In genomic region chr7:28926871-28927597, GRCh38 we compare ENCODE assay signal across 8 cellular contexts. TPM values are rescaled to one million over a fixed set of nuclear protein-coding genes. Genes with fewer than 3 reads are reported as not detected.
DNase-seq lines count a peak whose midpoint lies in the region; ATAC-seq, FAIRE-seq and TF ChIP-seq lines count a peak whose summit lies in the region.

No MANE protein-coding gene starts in this region.

- no peaks in the 10 kb centered on the region for H3K36me3 ChIP-seq in HAP-1 (replicated peaks)
- no peaks in the 10 kb centered on the region for H3K36me3 ChIP-seq in Loucy (ENCODE audit: insufficient read depth, low read length)
- H3K36me3 ChIP-seq in RWPE2 (ENCODE audit: low read depth): no peaks in the 10 kb centered on the region
- no peaks in the 10 kb centered on the region for H3K36me3 ChIP-seq in neuron (ENCODE audit: insufficient read depth, low read length)
- H3K36me3 ChIP-seq in tibial nerve: no peaks in the 10 kb centered on the region

- H3K9me3 ChIP-seq in HAP-1 (0 out of 2 replicates have a peak, but pooled peaks cover 3% of the 10 kb centered on the region), Loucy (ENCODE audit: insufficient read depth, low read depth, low read length) (no peaks in the 10 kb centered on the region), RWPE2 (ENCODE audit: severe bottlenecking) (no peaks in the 10 kb centered on the region), neuron (ENCODE audit: low read length) (no peaks in the 10 kb centered on the region), tibial nerve (no peaks in the 10 kb centered on the region)

- H3K9me2 ChIP-seq in Loucy (replicated peaks; ENCODE audit: low read depth, low read length): no peaks in the 10 kb centered on the region

- TF ChIP-seq CTCF in Loucy (conservative IDR thresholded peaks at IDR 0.05; ENCODE audit: low read length): peak; percentile 92
- peak; percentile 87 for TF ChIP-seq CTCF in RWPE2 (IDR thresholded peaks at IDR 0.05; ENCODE audit: poor library complexity, severe bottlenecking)
- peak; percentile 73 to 86 (median 80) for TF ChIP-seq CTCF in tibial nerve (IDR thresholded peaks at IDR 0.05)

- peak overlapping the region; percentile 73 for H3K9ac ChIP-seq in Loucy (ENCODE audit: low read depth, low read length, poor library complexity, severe bottlenecking)

- FAIRE-seq in G401.6 (lab: Jason Lieb, UNC) (peak; percentile 83), frontal cortex (lab: Jason Lieb, UNC) (peak; percentile 21)

- H3K27me3 ChIP-seq in HAP-1 (ENCODE audit: low read depth): no peaks in the 10 kb centered on the region
- H3K27me3 ChIP-seq in Loucy (ENCODE audit: insufficient read depth, low read length, poor library complexity, severe bottlenecking): no peaks in the 10 kb centered on the region
- no peaks in the 10 kb centered on the region for H3K27me3 ChIP-seq in RWPE2 (ENCODE audit: insufficient read depth, poor library complexity, severe bottlenecking)
- no peaks in the 10 kb centered on the region for H3K27me3 ChIP-seq in neuron (ENCODE audit: insufficient read depth, low read length)
- H3K27me3 ChIP-seq in tibial nerve: no peaks in the 10 kb centered on the region

- peak; percentile 93 for ATAC-seq in RWPE2 (ENCODE audit: low read depth)

- H3F3A ChIP-seq in Loucy (ENCODE audit: low read depth): no peaks in the 10 kb centered on the region

- WGBS in tibial nerve, 2 donors: 2 to 3% methylated on average over 22 of the region's 22 CpGs

- peak overlapping the region; percentile 81 for H3K4me2 ChIP-seq in Loucy (ENCODE audit: low read depth, low read length, poor library complexity, severe bottlenecking)

- no peaks in the 10 kb centered on the region for H4K20me1 ChIP-seq in Loucy (ENCODE audit: insufficient read depth, low read length, poor library complexity, severe bottlenecking)

- H3K4me1 ChIP-seq in HAP-1 (peaks cover 6% of the 10 kb centered on the region), Loucy (ENCODE audit: insufficient read depth, low read length, poor library complexity, severe bottlenecking) (peaks cover 20% of the 10 kb centered on the region), RWPE2 (ENCODE audit: insufficient read depth, poor library complexity, severe bottlenecking) (peaks cover 3% of the 10 kb centered on the region), neuron (ENCODE audit: insufficient read depth, low read length) (peaks cover 5% of the 10 kb centered on the region), tibial nerve (peaks cover 0 to 27% (median 3%) of the 10 kb centered on the region in 4 donors)

- H3K4me3 ChIP-seq in HAP-1 (peak overlapping the region; percentile 31), Loucy (ENCODE audit: low read length, poor library complexity, severe bottlenecking) (peak overlapping the region; percentile 82), RWPE2 (ENCODE audit: severe bottlenecking) (peak overlapping the region; percentile 34), neuron (ENCODE audit: low read length) (peak overlapping the region; percentile 13), tibial nerve (peak overlapping the region; percentile 25 to 57 (median 42))

- H3K79me2 ChIP-seq in Loucy (ENCODE audit: insufficient read depth, low read length): no peaks in the 10 kb centered on the region

- H3K27ac ChIP-seq in RWPE2 (ENCODE audit: poor library complexity, severe bottlenecking): no peak overlapping the region
- H3K27ac ChIP-seq in tibial nerve: peak overlapping the region in 2 of 4 donors; percentile 28 to 62

- peak in 1 of 2 donors; percentile 57 for TF ChIP-seq EP300 in tibial nerve (IDR thresholded peaks at IDR 0.05)

- in situ Hi-C loops in HAP-1 (cut with MboI; ENCODE audit: low sequenced_read_pairs): loop anchor here (5.0 kb wide), 1 partner anchor 480 kb away; no protein-coding TSS in a partner anchor

- peak; percentile 75 to 93 for DNase-seq in HAP-1 (ENCODE audit: low spot score in 2 of 2)
- DNase-seq in RWPE2 (ENCODE audit: low spot score): no peak
- peak; percentile 17 for DNase-seq in activated gamma-delta T cell treated with anti-CD3 and anti-CD28 coated beads, Interleukin-2, amount 50 U/mL, for 16 hours (ENCODE audit: low read depth)
- DNase-seq in frontal cortex (ENCODE audit: low spot score in 2 of 2): peak; percentile 39 to 69
- peak; percentile 31 to 90 for DNase-seq in tibial nerve (ENCODE audit: low spot score in 2 of 2)

- no peak for TF ChIP-seq POLR2A in tibial nerve (IDR thresholded peaks at IDR 0.05)

- H2AFZ ChIP-seq in Loucy (ENCODE audit: low read length) (peak overlapping the region; percentile 98), neuron (ENCODE audit: low read depth, low read length) (peak overlapping the region; percentile 57)

RNA-seq across cellular contexts. Expression of gene TRIL, which starts 31.1 kb away (rescaled TPM):
- total RNA-seq in frontal cortex: 17.5 TPM
- 1 to 10 TPM; 1.2 to 2.8 (median 2.4) TPM for total RNA-seq in tibial nerve

Comparison
In these comparisons a context has a peak if more than half of its experiments do, and no peak if none do; other contexts are left out.
1. H3K4me3 ChIP-seq: peak in every context shown above with its lines; median percentile 82 in Loucy; 42 in tibial nerve; 34 in RWPE2; 31 in HAP-1; 13 in neuron.